Comparison of ENCODE assay signal across 9 cellular contexts in the genomic region with DNA sequence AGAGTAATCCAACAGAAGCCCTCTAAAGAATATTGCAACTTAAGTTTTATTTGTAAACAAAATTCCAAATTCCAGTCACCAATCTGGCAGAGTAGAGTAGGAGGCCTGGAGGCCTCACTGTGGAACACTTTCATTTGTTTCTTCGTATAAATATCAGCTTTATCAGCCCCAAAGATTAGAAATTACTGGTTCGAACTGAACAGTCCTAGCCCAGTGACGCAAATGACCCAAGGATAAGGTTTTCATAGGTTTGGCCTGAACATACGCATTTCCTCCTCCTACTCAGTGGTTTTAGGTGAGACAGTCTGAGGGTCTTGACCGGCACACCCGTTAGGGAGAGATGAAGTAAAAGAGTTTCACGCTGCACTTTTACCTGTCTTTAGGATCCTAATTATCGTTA. TPM values are rescaled to one million over a fixed set of nuclear protein-coding genes. Genes with fewer than 3 reads are reported as not detected.
A peak's percentile ranks its signal among the peaks of the same experiment; 100 is the strongest.
DNase-seq lines count a peak whose midpoint lies in the region; ATAC-seq, FAIRE-seq and TF ChIP-seq lines count a peak whose summit lies in the region.
"Had no signal": no experiment of that assay in that cellular context is flagged by ENCODE, and none has a peak within 500 bp of the region (broad histone marks: within the 10 kb centered on the region; RNA-seq: fewer than 3 reads in every experiment).

No MANE protein-coding gene starts in this region.

- no peak for TF ChIP-seq CTCF in HEK293 (tag by site-specific recombination; IDR thresholded peaks at IDR 0.05)

- H3K4me1 Mint-ChIP-seq in activated T-helper 1 cell treated with anti-CD3 and anti-CD28 coated beads, Interleukin-12 subunit alpha, Interleukin-12 subunit beta, Interleukin-2, Interleukin-4 antibody, amounts not matched to agents 30 ng/mL and 10 ng/mL and 1 ng/mL, durations not matched to agents 14 hours and 24 hours and 36 hours (ENCODE audit: low read depth), result peaks cover 4% of the 10 kb centered on the region

- FAIRE-seq in GM12892 (lab: Jason Lieb, UNC), result no peak

- peak overlapping the region; percentile 97; the same call in 1 of the 2 replicates for H3K4me3 ChIP-seq in HEK293 (ENCODE audit: low read depth, low read length)
- peak overlapping the region; percentile 84 for H3K4me3 ChIP-seq in iPS-15b (ENCODE audit: low read depth, low read length)
- H3K4me3 ChIP-seq in skin epidermis, result peak overlapping the region in 6 of 7 experiments; percentile 72 to 92 (median 89)

- H3K9me3 ChIP-seq in HEK293 (ENCODE audit: control insufficient read depth, insufficient read depth, low read depth, low read length) (no peaks in the 10 kb centered on the region), iPS-15b (ENCODE audit: control insufficient read depth, insufficient read depth, low read length) (no peaks in the 10 kb centered on the region)

- intact Hi-C loops in activated T-helper 1 cell treated with anti-CD3 and anti-CD28 coated beads, Interleukin-12 subunit alpha, Interleukin-12 subunit beta, Interleukin-2, Interleukin-4 antibody, amounts not matched to agents 30 ng/mL and 10 ng/mL and 1 ng/mL, durations not matched to agents 14 hours and 24 hours and 36 hours (cut with micrococcal nuclease), result no loop called here

- no peaks in the 10 kb centered on the region for H3K9me3 Mint-ChIP-seq in activated T-helper 1 cell treated with anti-CD3 and anti-CD28 coated beads, Interleukin-12 subunit alpha, Interleukin-12 subunit beta, Interleukin-2, Interleukin-4 antibody, amounts not matched to agents 30 ng/mL and 10 ng/mL and 1 ng/mL, durations not matched to agents 14 hours and 24 hours and 36 hours

- peak overlapping the region; percentile 66 for H3K4me3 Mint-ChIP-seq in activated T-helper 1 cell treated with anti-CD3 and anti-CD28 coated beads, Interleukin-12 subunit alpha, Interleukin-12 subunit beta, Interleukin-2, Interleukin-4 antibody, amounts not matched to agents 30 ng/mL and 10 ng/mL and 1 ng/mL, durations not matched to agents 14 hours and 24 hours and 36 hours

- H3K27me3 Mint-ChIP-seq in activated T-helper 1 cell treated with anti-CD3 and anti-CD28 coated beads, Interleukin-12 subunit alpha, Interleukin-12 subunit beta, Interleukin-2, Interleukin-4 antibody, amounts not matched to agents 30 ng/mL and 10 ng/mL and 1 ng/mL, durations not matched to agents 14 hours and 24 hours and 36 hours (ENCODE audit: insufficient read depth), result peaks cover 51% of the 10 kb centered on the region

- H3K27me3 ChIP-seq in iPS-15b (ENCODE audit: control insufficient read depth, insufficient read depth, low read length), result no peaks in the 10 kb centered on the region

- H3K4me1 ChIP-seq in HEK293 (ENCODE audit: control insufficient read depth, insufficient read depth, low read length) (peaks cover 14% of the 10 kb centered on the region; the same call in 1 of the 2 replicates), iPS-15b (ENCODE audit: control insufficient read depth, insufficient read depth, low read length) (peaks cover 2% of the 10 kb centered on the region)

- H3K36me3 ChIP-seq in HEK293 (ENCODE audit: control insufficient read depth in 2 of 2, insufficient read depth in 1 of 2, low read length in 2 of 2), result no peaks in the 10 kb centered on the region
- H3K36me3 ChIP-seq in iPS-15b (ENCODE audit: control insufficient read depth, insufficient read depth, low read length), result peaks cover 3% of the 10 kb centered on the region

- POLR2A ChIA-PET in HEK293 (lab: Yijun Ruan, JAX), result no interaction called here

- ATAC-seq in GM18517 (IDR thresholded peaks at IDR 0.05; ENCODE audit: unreplicated experiment), result no peak

- no peak for DNase-seq in activated T-helper 1 cell treated with anti-CD3 and anti-CD28 coated beads, Interleukin-12 subunit alpha, Interleukin-12 subunit beta, Interleukin-2, Interleukin-4 antibody, amounts not matched to agents 30 ng/mL and 10 ng/mL and 1 ng/mL, durations not matched to agents 14 hours and 24 hours and 36 hours (ENCODE audit: low spot score)
- DNase-seq in DMS153 treated with DMSO at 0.1 percent for 48 hours (lab: John Stamatoyannopoulos, UW; ENCODE audit: unreplicated experiment), result no peak
- DNase-seq in GM12892 (ENCODE audit: insufficient read length), result no peak
- DNase-seq in cortex of kidney (lab: John Stamatoyannopoulos, UW), result no peak
- DNase-seq: activated CD4-positive, alpha-beta T cell treated with anti-CD3 and anti-CD28 coated beads for 1 hour had no signal

- CTCF ChIA-PET in HEK293 (lab: Yijun Ruan, JAX), result no interaction called here

- no peak overlapping the region for H3K9ac ChIP-seq in iPS-15b (ENCODE audit: low read depth, low read length)

- H3K27ac Mint-ChIP-seq in activated T-helper 1 cell treated with anti-CD3 and anti-CD28 coated beads, Interleukin-12 subunit alpha, Interleukin-12 subunit beta, Interleukin-2, Interleukin-4 antibody, amounts not matched to agents 30 ng/mL and 10 ng/mL and 1 ng/mL, durations not matched to agents 14 hours and 24 hours and 36 hours, result no peak overlapping the region

- 0 out of 2 replicates have a peak overlapping the region, but pooled peaks have one; percentile 36 for H3K27ac ChIP-seq in HEK293 (ENCODE audit: extremely low read depth, low read depth, low read length)
- H3K27ac ChIP-seq in skin epidermis, result peak overlapping the region in 16 of 21 experiments; percentile 10 to 97 (median 92)

- no peak for TF ChIP-seq POLR2A in GM12892 (IDR thresholded peaks at IDR 0.05; ENCODE audit: low read depth, low read length)

- no peaks in the 10 kb centered on the region for H3K36me3 Mint-ChIP-seq in activated T-helper 1 cell treated with anti-CD3 and anti-CD28 coated beads, Interleukin-12 subunit alpha, Interleukin-12 subunit beta, Interleukin-2, Interleukin-4 antibody, amounts not matched to agents 30 ng/mL and 10 ng/mL and 1 ng/mL, durations not matched to agents 14 hours and 24 hours and 36 hours (ENCODE audit: low read depth)

TF ChIP-seq in HEK293, 187 proteins besides CTCF, POLR2A, EP300 and RAD21:
- TF ChIP-seq SP7 (tag by site-specific recombination; IDR thresholded peaks at IDR 0.05) (no peak), ZNF391 (tag by site-specific recombination; IDR thresholded peaks at IDR 0.05; ENCODE audit: borderline replicate concordance, low read depth) (no peak)
- TF ChIP-seq, protein P1, sequence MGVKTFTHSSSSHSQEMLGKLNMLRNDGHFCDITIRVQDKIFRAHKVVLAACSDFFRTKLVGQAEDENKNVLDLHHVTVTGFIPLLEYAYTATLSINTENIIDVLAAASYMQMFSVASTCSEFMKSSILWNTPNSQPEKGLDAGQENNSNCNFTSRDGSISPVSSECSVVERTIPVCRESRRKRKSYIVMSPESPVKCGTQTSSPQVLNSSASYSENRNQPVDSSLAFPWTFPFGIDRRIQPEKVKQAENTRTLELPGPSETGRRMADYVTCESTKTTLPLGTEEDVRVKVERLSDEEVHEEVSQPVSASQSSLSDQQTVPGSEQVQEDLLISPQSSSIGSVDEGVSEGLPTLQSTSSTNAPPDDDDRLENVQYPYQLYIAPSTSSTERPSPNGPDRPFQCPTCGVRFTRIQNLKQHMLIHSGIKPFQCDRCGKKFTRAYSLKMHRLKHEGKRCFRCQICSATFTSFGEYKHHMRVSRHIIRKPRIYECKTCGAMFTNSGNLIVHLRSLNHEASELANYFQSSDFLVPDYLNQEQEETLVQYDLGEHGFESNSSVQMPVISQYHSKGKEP (tag by site-specific recombination; IDR thresholded peaks at IDR 0.05), result no peak
- TF ChIP-seq, protein P2, sequence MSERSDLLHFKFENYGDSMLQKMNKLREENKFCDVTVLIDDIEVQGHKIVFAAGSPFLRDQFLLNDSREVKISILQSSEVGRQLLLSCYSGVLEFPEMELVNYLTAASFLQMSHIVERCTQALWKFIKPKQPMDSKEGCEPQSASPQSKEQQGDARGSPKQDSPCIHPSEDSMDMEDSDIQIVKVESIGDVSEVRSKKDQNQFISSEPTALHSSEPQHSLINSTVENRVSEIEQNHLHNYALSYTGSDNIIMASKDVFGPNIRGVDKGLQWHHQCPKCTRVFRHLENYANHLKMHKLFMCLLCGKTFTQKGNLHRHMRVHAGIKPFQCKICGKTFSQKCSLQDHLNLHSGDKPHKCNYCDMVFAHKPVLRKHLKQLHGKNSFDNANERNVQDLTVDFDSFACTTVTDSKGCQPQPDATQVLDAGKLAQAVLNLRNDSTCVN (tag by site-specific recombination; optimal IDR thresholded peaks at IDR 0.05), result no peak
- TF ChIP-seq, protein P3, sequence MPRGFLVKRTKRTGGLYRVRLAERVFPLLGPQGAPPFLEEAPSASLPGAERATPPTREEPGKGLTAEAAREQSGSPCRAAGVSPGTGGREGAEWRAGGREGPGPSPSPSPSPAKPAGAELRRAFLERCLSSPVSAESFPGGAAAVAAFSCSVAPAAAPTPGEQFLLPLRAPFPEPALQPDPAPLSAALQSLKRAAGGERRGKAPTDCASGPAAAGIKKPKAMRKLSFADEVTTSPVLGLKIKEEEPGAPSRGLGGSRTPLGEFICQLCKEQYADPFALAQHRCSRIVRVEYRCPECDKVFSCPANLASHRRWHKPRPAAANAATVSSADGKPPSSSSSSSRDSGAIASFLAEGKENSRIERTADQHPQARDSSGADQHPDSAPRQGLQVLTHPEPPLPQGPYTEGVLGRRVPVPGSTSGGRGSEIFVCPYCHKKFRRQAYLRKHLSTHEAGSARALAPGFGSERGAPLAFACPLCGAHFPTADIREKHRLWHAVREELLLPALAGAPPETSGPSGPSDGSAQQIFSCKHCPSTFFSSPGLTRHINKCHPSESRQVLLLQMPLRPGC (tag by site-specific recombination; IDR thresholded peaks at IDR 0.05), result no peak

RNA-seq across cellular contexts. Expression of a gene that starts 1.7 kb away (rescaled TPM):
- 1.5 and 1.6 TPM in 2 replicates for total RNA-seq in activated T-helper 1 cell treated with anti-CD3 and anti-CD28 coated beads, Interleukin-12 subunit alpha, Interleukin-12 subunit beta, Interleukin-2, Interleukin-4 antibody, amounts not matched to agents 30 ng/mL and 10 ng/mL and 1 ng/mL, durations not matched to agents 14 hours and 24 hours and 36 hours
- polyA plus RNA-seq in GM12892 (2012; ENCODE audit: missing spikeins), result 9.6 TPM

RNA-seq across cellular contexts. Expression of a gene that starts 28.3 kb away (rescaled TPM):
- not detected in 2 replicates for total RNA-seq in activated T-helper 1 cell treated with anti-CD3 and anti-CD28 coated beads, Interleukin-12 subunit alpha, Interleukin-12 subunit beta, Interleukin-2, Interleukin-4 antibody, amounts not matched to agents 30 ng/mL and 10 ng/mL and 1 ng/mL, durations not matched to agents 14 hours and 24 hours and 36 hours
- polyA plus RNA-seq in GM12892 (2012; ENCODE audit: missing spikeins), result not detected

RNA-seq across cellular contexts. Expression of a gene that starts 38.8 kb away (rescaled TPM):
- not detected in 2 replicates for total RNA-seq in activated T-helper 1 cell treated with anti-CD3 and anti-CD28 coated beads, Interleukin-12 subunit alpha, Interleukin-12 subunit beta, Interleukin-2, Interleukin-4 antibody, amounts not matched to agents 30 ng/mL and 10 ng/mL and 1 ng/mL, durations not matched to agents 14 hours and 24 hours and 36 hours
- not detected for polyA plus RNA-seq in GM12892 (2012; ENCODE audit: missing spikeins)
